8 cellular contexts compared by ENCODE assay signal in the genomic region with DNA sequence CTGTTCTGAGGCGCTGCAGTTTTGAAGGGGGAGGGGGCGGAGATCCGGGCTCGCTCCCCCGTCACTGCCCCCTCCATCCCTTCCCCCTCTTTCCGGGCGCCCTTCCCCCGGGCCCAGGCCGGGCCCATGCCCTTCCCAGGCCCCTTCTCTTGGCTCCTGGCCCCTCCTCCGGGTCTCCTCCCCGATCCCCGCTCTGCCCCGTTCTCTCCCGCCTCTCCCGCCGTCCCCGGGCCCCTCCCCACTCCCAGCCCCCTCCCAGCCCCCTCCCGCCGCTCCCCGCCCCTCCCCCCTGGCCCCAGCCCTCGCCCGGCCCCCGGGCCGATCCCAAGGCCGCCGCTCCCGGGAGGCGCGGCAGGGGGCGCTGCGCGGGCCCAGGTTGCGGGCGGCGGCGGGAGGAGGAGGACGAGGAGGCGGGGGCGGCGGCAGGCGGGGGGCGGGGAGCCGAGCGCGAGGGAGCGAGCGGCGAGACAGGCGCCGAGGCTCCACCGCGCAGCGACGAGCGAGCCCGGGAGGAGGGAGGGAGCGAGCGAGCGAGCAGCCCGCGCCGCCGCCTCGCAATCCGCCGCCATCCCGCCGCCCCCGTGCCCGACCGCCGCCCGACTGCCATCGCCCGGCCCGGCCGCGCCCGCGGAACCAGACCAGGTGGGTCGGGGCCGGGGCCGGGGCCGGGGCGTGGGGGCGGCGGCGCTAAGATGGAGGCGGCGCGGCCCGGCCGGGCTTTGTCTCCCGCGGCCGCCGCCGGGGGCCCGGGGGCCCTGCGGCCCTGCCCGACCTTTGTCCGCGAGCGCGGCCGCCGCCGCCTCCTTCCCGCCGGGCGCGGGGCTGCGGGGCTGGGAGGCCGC. TPM values are rescaled to one million over a fixed set of nuclear protein-coding genes. Genes with fewer than 3 reads are reported as not detected.
DNase-seq lines count a peak whose midpoint lies in the region; ATAC-seq and TF ChIP-seq lines count a peak whose summit lies in the region.

A gene (plus strand): TSS at position 465 of the 842 bp plus-strand sequence. CDS start 36,059 bp downstream, outside the sequence.

- WGBS in right lobe of liver (ENCODE audit: insufficient coverage, low coverage, low lambda C conversion rate, missing lambda C conversion rate), result under 1% methylated on average over 28 of the region's 114 CpGs

- H3K4me3 ChIP-seq in duodenal mucosa (ENCODE audit: low read depth in 1 of 2, low read length in 2 of 2) (peak within 1 kb of the TSS; percentile 70 to 73), right lobe of liver (peak within 1 kb of the TSS; percentile 45 to 77 (median 68))

- no peaks in the 10 kb centered on the region for H3K9me3 Mint-ChIP-seq in activated CD4-positive, alpha-beta memory T cell treated with anti-CD3 and anti-CD28 coated beads for 36 hours

- DNase-seq in A172 (ENCODE audit: low spot score), result no peak
- peak; percentile 95 to 96 for DNase-seq in NCI-H524 (lab: John Stamatoyannopoulos, UW)
- DNase-seq in activated CD4-positive, alpha-beta memory T cell treated with anti-CD3 and anti-CD28 coated beads for 36 hours, result peak; percentile 89
- DNase-seq in right lobe of liver, result peak; percentile 91 to 92 (median 91)
- DNase-seq in stimulated activated CD4-positive, alpha-beta T cell treated with anti-CD3 and anti-CD28 coated beads, Interleukin-4, amount 100 ng/mL, for 4 hours, result peak; percentile 81 to 89

- peak within 1 kb of the TSS; percentile 69 to 72 for H3K9ac ChIP-seq in duodenal mucosa (ENCODE audit: low read depth in 1 of 2, low read length in 2 of 2)

- peak; percentile 43 for TF ChIP-seq POLR2A in right lobe of liver (IDR thresholded peaks at IDR 0.05)

- POLR2A ChIA-PET in activated CD4-positive, alpha-beta memory T cell treated with anti-CD3 and anti-CD28 coated beads for 36 hours (lab: Charles Lee), result no interaction called here

- H3K4me1 Mint-ChIP-seq in activated CD4-positive, alpha-beta memory T cell treated with anti-CD3 and anti-CD28 coated beads for 36 hours (ENCODE audit: low read depth), result peaks cover 43% of the 10 kb centered on the region

- CTCF ChIA-PET in activated CD4-positive, alpha-beta memory T cell treated with anti-CD3 and anti-CD28 coated beads for 36 hours (lab: Charles Lee), result no interaction called here

- H3K27me3 ChIP-seq in duodenal mucosa (ENCODE audit: control insufficient read depth in 1 of 2, insufficient read depth in 2 of 2, low read length in 2 of 2) (no peaks in the 10 kb centered on the region), right lobe of liver (no peaks in the 10 kb centered on the region)

- H3K9me3 ChIP-seq in duodenal mucosa (ENCODE audit: control insufficient read depth in 1 of 2, low read length in 2 of 2), result no peaks in the 10 kb centered on the region
- no peaks in the 10 kb centered on the region for H3K9me3 ChIP-seq in right lobe of liver

- H3K27ac ChIP-seq in duodenal mucosa (ENCODE audit: low read depth, low read length) (peak within 1 kb of the TSS; percentile 84), right lobe of liver (peak within 1 kb of the TSS; percentile 82 to 95 (median 91))

- intact Hi-C loops in activated CD4-positive, alpha-beta memory T cell treated with anti-CD3 and anti-CD28 coated beads for 36 hours (cut with micrococcal nuclease), result loop anchor here (1.0 to 10.0 kb wide), 3 partner anchors 84 to 271 kb away; a partner anchor contains a TSS
- intact Hi-C loops in right lobe of liver (cut with DNase I), result no loop called here

- peaks cover 1% of the 10 kb centered on the region for H3K36me3 Mint-ChIP-seq in activated CD4-positive, alpha-beta memory T cell treated with anti-CD3 and anti-CD28 coated beads for 36 hours

- H3K4me3 Mint-ChIP-seq in activated CD4-positive, alpha-beta memory T cell treated with anti-CD3 and anti-CD28 coated beads for 36 hours, result peak within 1 kb of the TSS; percentile 89

- H3K36me3 ChIP-seq in duodenal mucosa (ENCODE audit: control insufficient read depth in 1 of 2, insufficient read depth in 2 of 2, low read length in 2 of 2) (no peaks in the 10 kb centered on the region), right lobe of liver (no peaks in the 10 kb centered on the region)

- peak; percentile 37 to 63 (median 40) for TF ChIP-seq CTCF in right lobe of liver (IDR thresholded peaks at IDR 0.05)

- no peaks in the 10 kb centered on the region for H3K27me3 Mint-ChIP-seq in activated CD4-positive, alpha-beta memory T cell treated with anti-CD3 and anti-CD28 coated beads for 36 hours

- peak within 1 kb of the TSS; percentile 95 for H3K27ac Mint-ChIP-seq in activated CD4-positive, alpha-beta memory T cell treated with anti-CD3 and anti-CD28 coated beads for 36 hours

- H3K4me1 ChIP-seq in duodenal mucosa (ENCODE audit: control insufficient read depth in 1 of 2, insufficient read depth in 2 of 2, low read length in 2 of 2) (peaks cover 39 to 45% of the 10 kb centered on the region in 2 donors), right lobe of liver (peaks cover 0 to 61% (median 25%) of the 10 kb centered on the region in 4 donors)

- ATAC-seq in GM18511 (IDR thresholded peaks at IDR 0.05; ENCODE audit: unreplicated experiment) (peak; percentile 46), HG03103 (IDR thresholded peaks at IDR 0.05; ENCODE audit: low read depth, unreplicated experiment) (peak; percentile 41), right lobe of liver (peak; percentile 71 to 84 (median 80))

RNA-seq across cellular contexts. Expression of the gene that starts here (rescaled TPM):
- total RNA-seq in A172 (2014; rRNA removed; shearing (Covaris generic)), result 26.2 and 49.1 TPM in 2 replicates
- total RNA-seq in activated CD4-positive, alpha-beta memory T cell treated with anti-CD3 and anti-CD28 coated beads for 36 hours, result 100 to 1,000 TPM; 127 to 135 TPM
- 10 to 100 TPM; 53.7 to 82.6 (median 57.3) TPM for total RNA-seq in right lobe of liver
